8 cellular contexts compared by ENCODE assay signal in genomic region chr3:32406481-32407408, GRCh38. TPM values are rescaled to one million over a fixed set of nuclear protein-coding genes. Genes with fewer than 3 reads are reported as not detected.
A peak's percentile ranks its signal among the peaks of the same experiment; 100 is the strongest.
DNase-seq lines count a peak whose midpoint lies in the region; ATAC-seq and TF ChIP-seq lines count a peak whose summit lies in the region.

No MANE protein-coding gene starts in this region.

- no peak for TF ChIP-seq POLR2A in heart left ventricle (IDR thresholded peaks at IDR 0.05)

- DNase-seq in Right ventricle myocardium superior (no peak), right atrium auricular region (ENCODE audit: low spot score) (no peak), RWPE2 (ENCODE audit: low spot score) (no peak), heart left ventricle (no peak), EL (no peak), inferior parietal cortex (ENCODE audit: extremely low spot score) (no peak), NCI-H187 treated with DMSO at 0.1 percent for 48 hours (lab: John Stamatoyannopoulos, UW) (no peak)

- H3K4me3 ChIP-seq in right atrium auricular region (no peak overlapping the region), RWPE2 (ENCODE audit: severe bottlenecking) (no peak overlapping the region), heart left ventricle (no peak overlapping the region), urinary bladder (ENCODE audit: low read depth, low read length) (no peak overlapping the region)

- H3K36me3 ChIP-seq in right atrium auricular region (no peaks in the 10 kb centered on the region), RWPE2 (ENCODE audit: low read depth) (no peaks in the 10 kb centered on the region), heart left ventricle (no peaks in the 10 kb centered on the region), urinary bladder (ENCODE audit: insufficient read depth) (no peaks in the 10 kb centered on the region)

- H3K4me1 ChIP-seq in right atrium auricular region (peaks cover 0 to 21% of the 10 kb centered on the region in 2 donors), RWPE2 (ENCODE audit: insufficient read depth, poor library complexity, severe bottlenecking) (peaks cover 34% of the 10 kb centered on the region), heart left ventricle (peaks cover 0 to 90% (median 5%) of the 10 kb centered on the region in 12 donors), urinary bladder (ENCODE audit: insufficient read depth) (no peaks in the 10 kb centered on the region)

- no peak for TF ChIP-seq CTCF in right atrium auricular region (IDR thresholded peaks at IDR 0.05)
- TF ChIP-seq CTCF in RWPE2 (IDR thresholded peaks at IDR 0.05; ENCODE audit: poor library complexity, severe bottlenecking), result no peak
- no peak for TF ChIP-seq CTCF in heart left ventricle (IDR thresholded peaks at IDR 0.05)

- H3K9me3 ChIP-seq in right atrium auricular region (no peaks in the 10 kb centered on the region), RWPE2 (ENCODE audit: severe bottlenecking) (no peaks in the 10 kb centered on the region), heart left ventricle (no peaks in the 10 kb centered on the region)

- no peaks in the 10 kb centered on the region for H3K27me3 ChIP-seq in right atrium auricular region
- no peaks in the 10 kb centered on the region for H3K27me3 ChIP-seq in RWPE2 (ENCODE audit: insufficient read depth, poor library complexity, severe bottlenecking)
- no peaks in the 10 kb centered on the region for H3K27me3 ChIP-seq in heart left ventricle

- 90 to 96% (median 93%) methylated on average over 7 of the region's 7 CpGs for WGBS in heart left ventricle, 4 donors
- 84% methylated on average over 7 of the region's 7 CpGs for WGBS in urinary bladder

- ATAC-seq in Right ventricle myocardium superior (ENCODE audit: poor library complexity) (peak; percentile 9), RWPE2 (ENCODE audit: low read depth) (peak; percentile 86), heart left ventricle (peak in 3 of 4 donors; percentile 17 to 48 (median 31))

- H3K27ac ChIP-seq in right atrium auricular region (no peak overlapping the region), RWPE2 (ENCODE audit: poor library complexity, severe bottlenecking) (peak overlapping the region; percentile 81), heart left ventricle (peak overlapping the region in 4 of 12 donors; percentile 8 to 97 (median 18)), urinary bladder (ENCODE audit: low read depth) (peak overlapping the region; percentile 43)

- intact Hi-C loops in Right ventricle myocardium superior (cut with DNase I), result no loop called here
- intact Hi-C loops in heart left ventricle (cut with DNase I), result loop anchor here in 2 of 10 donors (10.0 kb wide), 2 partner anchors 58 to 158 kb away; no protein-coding TSS in a partner anchor

RNA-seq across cellular contexts. Expression of gene CMTM7, which starts 15.1 kb away (rescaled TPM):
- 2.7 TPM for total RNA-seq in Right ventricle myocardium superior
- total RNA-seq in right atrium auricular region, result 10 to 100 TPM in 1 of 2 donors, 1 to 10 TPM in 1; 8.2 to 10.5 TPM
- 10 to 100 TPM in 1 of 9 donors, 1 to 10 TPM in 8; 2.3 to 16.8 (median 3.6) TPM for total RNA-seq in heart left ventricle
- polyA plus RNA-seq in heart left ventricle, result 1 to 10 TPM; 2.7 to 3.8 TPM
- 8.7 TPM for total RNA-seq in urinary bladder
- polyA plus RNA-seq in urinary bladder, result 18.2 TPM

Comparison
In these comparisons a context has a peak if more than half of its experiments do, and no peak if none do; other contexts are left out.
1. ATAC-seq: peak in every context shown above with its lines; median percentile 86 in RWPE2; 31 in heart left ventricle; 9 in Right ventricle myocardium superior.
2. H3K27ac ChIP-seq: peak in RWPE2 (single experiment) and urinary bladder (single experiment); none in right atrium auricular region (0 of 2).